In the genomic region with DNA sequence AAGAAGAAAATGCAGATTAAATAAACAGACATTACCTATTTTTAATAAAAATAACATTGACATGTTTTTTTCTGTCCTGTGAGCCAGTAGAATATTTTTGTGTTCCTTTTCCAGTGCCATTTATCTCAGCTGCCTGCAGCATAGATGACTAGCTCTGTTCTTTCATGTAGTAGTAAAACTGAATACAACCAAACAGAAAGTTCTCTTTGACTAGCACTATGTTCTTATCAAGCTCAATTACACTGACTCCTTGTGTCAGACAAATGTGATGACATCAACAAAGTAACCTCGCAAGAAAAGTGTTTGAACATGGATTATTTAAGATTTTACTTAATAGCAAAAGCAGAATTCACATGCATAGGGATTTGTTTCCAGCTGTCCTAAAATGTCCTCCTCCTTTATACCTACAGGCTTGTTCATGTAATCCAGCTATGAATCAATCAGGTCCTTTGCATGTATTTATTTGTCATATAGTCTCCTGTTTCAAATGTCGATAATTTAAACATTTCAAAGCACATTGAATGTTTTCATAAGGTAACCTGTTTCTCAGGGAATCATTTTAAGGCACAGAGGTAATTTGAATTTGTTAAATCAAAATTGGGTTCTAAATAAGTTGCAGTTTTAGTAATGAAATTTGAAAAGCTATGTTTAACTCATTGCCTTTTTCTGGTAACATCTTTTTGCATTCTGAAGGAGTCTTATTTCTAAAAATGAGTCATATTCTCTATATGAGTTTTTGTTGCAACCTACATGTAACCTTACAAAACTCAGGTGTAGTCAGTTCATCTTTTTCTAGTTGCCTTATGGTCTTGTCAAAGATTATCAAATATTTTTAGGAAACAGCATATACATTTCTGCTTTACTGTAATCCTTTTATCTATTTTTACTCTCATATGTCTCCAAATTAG, we compare ENCODE assay signal across 14 cellular contexts.
DNase-seq lines count a peak whose midpoint lies in the region; ATAC-seq, FAIRE-seq and TF ChIP-seq lines count a peak whose summit lies in the region.
"Had no signal": no experiment of that assay in that cellular context is flagged by ENCODE, and none has a peak within 500 bp of the region (broad histone marks: within the 10 kb centered on the region; RNA-seq: fewer than 3 reads in every experiment).

No MANE protein-coding gene starts in this region.

- H4K91ac ChIP-seq in mesenchymal stem cell (ENCODE audit: low read length), result no peak overlapping the region

- H2BK15ac ChIP-seq in mesenchymal stem cell (ENCODE audit: low read depth, poor library complexity, severe bottlenecking), result no peak overlapping the region

- WGBS in mesenchymal stem cell, result no CpG with 5 or more reads among the region's 2 CpGs
- WGBS in pancreas, 2 donors, result 81 to 86% methylated on average over 2 of the region's 2 CpGs

- H3K23ac ChIP-seq in mesenchymal stem cell (ENCODE audit: low read length in 2 of 2), result no peak overlapping the region

- H2BK5ac ChIP-seq in mesenchymal stem cell (ENCODE audit: low read depth, low read length, poor library complexity, severe bottlenecking), result no peak overlapping the region

- H3K36me3 ChIP-seq in mesenchymal stem cell (ENCODE audit: control insufficient read depth in 1 of 2, insufficient read depth in 2 of 2, low read depth in 1 of 2, low read length in 2 of 2) (no peaks in the 10 kb centered on the region), pancreas (no peaks in the 10 kb centered on the region), A673 (ENCODE audit: insufficient read depth, low read length, poor library complexity, severe bottlenecking) (no peaks in the 10 kb centered on the region)
- H3K36me3 ChIP-seq: cardiac muscle cell, thyroid gland had no signal

- ATAC-seq in GM18907 (IDR thresholded peaks at IDR 0.05; ENCODE audit: unreplicated experiment), result peak; percentile 71
- peak; percentile 61 for ATAC-seq in GM21786 (IDR thresholded peaks at IDR 0.05; ENCODE audit: unreplicated experiment)
- ATAC-seq in HG03159 (IDR thresholded peaks at IDR 0.05; ENCODE audit: unreplicated experiment), result peak; percentile 83
- no peak for ATAC-seq in pancreas

- H3K4me3 ChIP-seq in mesenchymal stem cell (ENCODE audit: insufficient read depth in 1 of 2, low read depth in 1 of 2, low read length in 2 of 2) (no peak overlapping the region), pancreas (no peak overlapping the region), A673 (ENCODE audit: low read depth, low read length, poor library complexity, severe bottlenecking) (no peak overlapping the region)
- H3K4me3 ChIP-seq: cardiac muscle cell, thyroid gland had no signal

- H2AFZ ChIP-seq in mesenchymal stem cell (ENCODE audit: low read depth, low read length), result no peak overlapping the region

- POLR2A ChIA-PET in A673 (lab: Charles Lee; ENCODE audit: low non-redundant PET), result no interaction called here

- no peaks in the 10 kb centered on the region for H3K27me3 ChIP-seq in mesenchymal stem cell (ENCODE audit: control insufficient read depth in 1 of 2, insufficient read depth in 1 of 2, low read length in 2 of 2)
- H3K27me3 ChIP-seq in pancreas, result no peaks in the 10 kb centered on the region
- H3K27me3 ChIP-seq in A673 (replicated peaks; ENCODE audit: insufficient read depth, low read depth, low read length, poor library complexity), result no peaks in the 10 kb centered on the region
- H3K27me3 ChIP-seq: cardiac muscle cell, thyroid gland had no signal

- H2BK12ac ChIP-seq in mesenchymal stem cell (ENCODE audit: low read length in 2 of 2), result no peak overlapping the region

- intact Hi-C loops in pancreas (cut with DNase I), result no loop called here
- intact Hi-C loops in A673 (cut with micrococcal nuclease; ENCODE audit: unreplicated experiment), result no loop called here

- BruUV-seq in A673 (replicated peaks; lab: Mats Ljungman, UMichigan), result no TSS peak

- peak; percentile 5 for DNase-seq in fibroblast of peridontal ligament (ENCODE audit: extremely low read depth)
- no peak for DNase-seq in mesenchymal stem cell
- DNase-seq in pancreas, result no peak
- no peak for DNase-seq in A673 (ENCODE audit: low spot score)
- DNase-seq: activated CD4-positive, alpha-beta T cell treated with anti-CD3 and anti-CD28 coated beads, Interleukin-2, amount 50 U/mL, for 4 hours; activated gamma-delta T cell treated with Interleukin-2 at 50 U/mL for 16 hours; CD4-positive, alpha-beta memory T cell; MM.1S; thyroid gland had no signal

- H2AK5ac ChIP-seq in mesenchymal stem cell (ENCODE audit: low read length, severe bottlenecking), result no peak overlapping the region

- H3K79me1 ChIP-seq in mesenchymal stem cell (replicated peaks; ENCODE audit: low read length, poor library complexity, severe bottlenecking), result no peaks in the 10 kb centered on the region

- no peak overlapping the region for H3K27ac ChIP-seq in mesenchymal stem cell (ENCODE audit: low read length, poor library complexity, severe bottlenecking)
- no peak overlapping the region for H3K27ac ChIP-seq in pancreas
- no peak overlapping the region for H3K27ac ChIP-seq in A673 (ENCODE audit: low read depth, low read length, poor library complexity, severe bottlenecking)
- H3K27ac ChIP-seq: cardiac muscle cell, thyroid gland had no signal

- CTCF ChIA-PET in A673 (lab: Charles Lee), result no interaction called here

- no peak overlapping the region for H3K4me2 ChIP-seq in mesenchymal stem cell (ENCODE audit: low read length, poor library complexity, severe bottlenecking)

- H3K14ac ChIP-seq in mesenchymal stem cell (ENCODE audit: low read length in 2 of 2), result no peak overlapping the region

- H3K9me3 ChIP-seq in mesenchymal stem cell (ENCODE audit: control insufficient read depth, low read length) (peaks cover 21% of the 10 kb centered on the region), pancreas (no peaks in the 10 kb centered on the region), A673 (ENCODE audit: low read depth, low read length, poor library complexity, severe bottlenecking) (no peaks in the 10 kb centered on the region)
- H3K9me3 ChIP-seq: thyroid gland had no signal

- peaks cover 2% of the 10 kb centered on the region for H3K4me1 ChIP-seq in mesenchymal stem cell (ENCODE audit: control insufficient read depth, insufficient read depth, low read depth, low read length)
- no peaks in the 10 kb centered on the region for H3K4me1 ChIP-seq in pancreas
- H3K4me1 ChIP-seq in A673 (ENCODE audit: insufficient read depth, low read length, poor library complexity, severe bottlenecking), result no peaks in the 10 kb centered on the region
- H3K4me1 ChIP-seq: thyroid gland had no signal

- H4K8ac ChIP-seq in mesenchymal stem cell (ENCODE audit: low read length), result no peak overlapping the region

- H3K9ac ChIP-seq in mesenchymal stem cell (ENCODE audit: low read length), result no peak overlapping the region

- no peak for FAIRE-seq in pancreas (lab: Jason Lieb, UNC)
- FAIRE-seq: endothelial cell of umbilical vein had no signal

- H3K18ac ChIP-seq in mesenchymal stem cell (ENCODE audit: low read depth in 1 of 2, low read length in 2 of 2), result no peak overlapping the region

- no peak overlapping the region for H2BK120ac ChIP-seq in mesenchymal stem cell (ENCODE audit: low read depth, low read length)

- H3K4ac ChIP-seq in mesenchymal stem cell (ENCODE audit: low read depth in 1 of 2, low read length in 2 of 2), result no peak overlapping the region

- TF ChIP-seq CTCF in pancreas (IDR thresholded peaks at IDR 0.05) (no peak), A673 (conservative IDR thresholded peaks at IDR 0.05; ENCODE audit: low read depth, low read length) (no peak)

Comparison
In these comparisons a context has a peak if more than half of its experiments do, and no peak if none do; other contexts are left out.
1. ATAC-seq: peak in GM18907 (single experiment), GM21786 (single experiment) and HG03159 (single experiment); none in pancreas (0 of 4).